Comparison of ENCODE assay signal across 17 cellular contexts in genomic region chrX:16392597-16392996, GRCh38.
DNase-seq lines count a peak whose midpoint lies in the region; ATAC-seq, FAIRE-seq and TF ChIP-seq lines count a peak whose summit lies in the region.
"Had no signal": no experiment of that assay in that cellular context is flagged by ENCODE, and none has a peak within 500 bp of the region (broad histone marks: within the 10 kb centered on the region; RNA-seq: fewer than 3 reads in every experiment).

No MANE protein-coding gene starts in this region.

- H3K18ac ChIP-seq in IMR-90 (ENCODE audit: low read depth, low read length), result no peak overlapping the region

- dilution Hi-C loops in IMR-90 (cut with HindIII; ENCODE audit: low sequenced_read_pairs, unreplicated experiment), result no loop called here

- no peak overlapping the region for H4K8ac ChIP-seq in IMR-90 (ENCODE audit: low read depth in 2 of 2, low read length in 2 of 2)

- H3F3A ChIP-seq in PC-3 (ENCODE audit: low read length, unreplicated experiment), result no peaks in the 10 kb centered on the region

- H4K91ac ChIP-seq in IMR-90 (ENCODE audit: insufficient read depth, low read depth, low read length), result no peak overlapping the region

- BruUV-seq in IMR-90 (replicated peaks; lab: Mats Ljungman, UMichigan) (no TSS peak), PC-3 (replicated peaks; lab: Mats Ljungman, UMichigan) (no TSS peak)

- POLR2A ChIA-PET in IMR-90 (lab: Charles Lee; ENCODE audit: unreplicated experiment) (no interaction called here), PC-3 (lab: Charles Lee; ENCODE audit: unreplicated experiment) (no interaction called here)

- no peak overlapping the region for H2AFZ ChIP-seq in IMR-90 (replicated peaks; ENCODE audit: low read length, poor library complexity)
- H2AFZ ChIP-seq in PC-3 (ENCODE audit: low read length), result no peak overlapping the region
- H2AFZ ChIP-seq: GM23338 had no signal

- H2BK120ac ChIP-seq in IMR-90 (ENCODE audit: low read depth, low read length), result no peak overlapping the region

- no peak overlapping the region for H4K5ac ChIP-seq in IMR-90 (ENCODE audit: low read depth, low read length)

- H2BK5ac ChIP-seq in IMR-90 (ENCODE audit: low read depth, low read length, poor library complexity, severe bottlenecking), result no peak overlapping the region

- H3K36me3 ChIP-seq in IMR-90 (ENCODE audit: control insufficient read depth, insufficient read depth, low read length) (no peaks in the 10 kb centered on the region), kidney (ENCODE audit: control insufficient read depth in 1 of 2, insufficient read depth in 2 of 2, low read length in 2 of 2) (no peaks in the 10 kb centered on the region), PC-3 (ENCODE audit: low read depth, low read length) (no peaks in the 10 kb centered on the region)
- H3K36me3 ChIP-seq: BE2C had no signal

- H3K4me2 ChIP-seq in IMR-90 (ENCODE audit: low read depth, low read length) (no peak overlapping the region), PC-3 (ENCODE audit: low read length) (no peak overlapping the region)
- H3K4me2 ChIP-seq: GM23338 had no signal

- no peak overlapping the region for H2AK5ac ChIP-seq in IMR-90 (ENCODE audit: low read depth, low read length)

- no peak overlapping the region for H3K4ac ChIP-seq in IMR-90 (ENCODE audit: low read depth, low read length)

- H3K27me3 ChIP-seq in IMR-90 (ENCODE audit: control insufficient read depth, insufficient read depth, low read length) (no peaks in the 10 kb centered on the region; the same call in 1 of the 2 replicates), PC-3 (ENCODE audit: low read length) (no peaks in the 10 kb centered on the region)
- H3K27me3 ChIP-seq: BE2C had no signal

- H4K20me1 ChIP-seq in IMR-90 (ENCODE audit: insufficient read depth, low read length), result no peaks in the 10 kb centered on the region
- no peaks in the 10 kb centered on the region for H4K20me1 ChIP-seq in PC-3 (ENCODE audit: low read length)

- no peak for TF ChIP-seq CTCF in IMR-90 (conservative IDR thresholded peaks at IDR 0.05; ENCODE audit: low read depth, low read length)
- TF ChIP-seq CTCF in kidney (IDR thresholded peaks at IDR 0.05; ENCODE audit: borderline replicate concordance, extremely low read depth, insufficient read depth), result no peak
- no peak for TF ChIP-seq CTCF in PC-3 (conservative IDR thresholded peaks at IDR 0.05; ENCODE audit: low read depth, low read length)

- FAIRE-seq in colon (lab: Jason Lieb, UNC) (peak; percentile 94), kidney (lab: Jason Lieb, UNC) (peak; percentile 97)
- FAIRE-seq: K562 had no signal

- H3K9ac ChIP-seq in IMR-90 (ENCODE audit: low read depth, low read length) (no peak overlapping the region), kidney (ENCODE audit: low read length in 2 of 2) (no peak overlapping the region), PC-3 (ENCODE audit: low read length) (no peak overlapping the region)

- no peak overlapping the region for H3K23ac ChIP-seq in IMR-90 (ENCODE audit: low read depth, low read length)

- no peak overlapping the region for H2AK9ac ChIP-seq in IMR-90 (replicated peaks; ENCODE audit: low read depth, low read length, poor library complexity)

- intact Hi-C loops in IMR-90 (cut with micrococcal nuclease), result no loop called here
- intact Hi-C loops in kidney (cut with DNase I), result no loop called here
- intact Hi-C loops in PC-3 (cut with micrococcal nuclease), result no loop called here

- H2BK20ac ChIP-seq in IMR-90 (ENCODE audit: low read depth, low read length), result no peak overlapping the region

- no peak overlapping the region for H2BK15ac ChIP-seq in IMR-90 (ENCODE audit: low read depth, low read length)

- ATAC-seq in IMR-90 (ENCODE audit: low read depth) (no peak), PC-3 (no peak)
- ATAC-seq: GM23338, K562 had no signal

- H3K4me1 ChIP-seq in IMR-90 (ENCODE audit: control insufficient read depth, insufficient read depth, low read length) (peaks cover 2% of the 10 kb centered on the region; the same call in 1 of the 2 replicates), kidney (ENCODE audit: control insufficient read depth in 1 of 2, insufficient read depth in 1 of 2, low read depth in 1 of 2, low read length in 2 of 2) (no peaks in the 10 kb centered on the region), PC-3 (ENCODE audit: insufficient read depth, low read length) (no peaks in the 10 kb centered on the region)
- H3K4me1 ChIP-seq: BE2C had no signal

- H3K79me2 ChIP-seq in PC-3 (ENCODE audit: low read length), result no peaks in the 10 kb centered on the region

- no peak overlapping the region for H3K56ac ChIP-seq in IMR-90 (ENCODE audit: extremely low read depth, insufficient read depth, low read length)

- no peaks in the 10 kb centered on the region; the same call in 1 of the 2 replicates for H3K9me3 ChIP-seq in IMR-90 (ENCODE audit: control insufficient read depth, insufficient read depth, low read length)
- no peaks in the 10 kb centered on the region for H3K9me3 ChIP-seq in kidney (ENCODE audit: control insufficient read depth in 1 of 2, low read length in 2 of 2)
- no peaks in the 10 kb centered on the region for H3K9me3 ChIP-seq in PC-3 (ENCODE audit: low read length)
- H3K9me3 ChIP-seq: BE2C had no signal

- no peak for TF ChIP-seq POLR2A in IMR-90 (IDR thresholded peaks at IDR 0.05; ENCODE audit: low read depth, low read length)

- H3K4me3 ChIP-seq in IMR-90 (ENCODE audit: insufficient read depth, low read depth, low read length), result no peak overlapping the region
- no peak overlapping the region for H3K4me3 ChIP-seq in kidney (ENCODE audit: low read length in 2 of 2)
- no peak overlapping the region for H3K4me3 ChIP-seq in PC-3 (ENCODE audit: low read length)
- H3K4me3 ChIP-seq: GM23338, K562 had no signal

- H3K27ac ChIP-seq in IMR-90 (ENCODE audit: insufficient read depth, low read length) (no peak overlapping the region), kidney (ENCODE audit: low read depth in 2 of 2, low read length in 2 of 2) (no peak overlapping the region), PC-3 (ENCODE audit: low read length) (no peak overlapping the region)
- H3K27ac ChIP-seq: HL-60 had no signal

- H3K9me2 ChIP-seq in PC-3 (replicated peaks; ENCODE audit: low read length), result no peaks in the 10 kb centered on the region

- DNase-seq in IMR-90 (no peak), kidney (no peak), NCI-H1694 (lab: John Stamatoyannopoulos, UW) (no peak), PC-3 (no peak), putamen (ENCODE audit: low spot score) (no peak)
- DNase-seq: ACHN; BE2C; C1 segment of cervical spinal cord; CD4-positive, CD25-positive, alpha-beta regulatory T cell; CD8-positive, alpha-beta memory T cell; COR-L47; GDM1; H9 had no signal

- H3K9me1 ChIP-seq in IMR-90 (ENCODE audit: insufficient read depth, low read length), result no peaks in the 10 kb centered on the region; the same call in 1 of the 2 replicates

- H3K79me1 ChIP-seq in IMR-90 (ENCODE audit: low read depth in 1 of 2, low read length in 2 of 2), result no peaks in the 10 kb centered on the region

- WGBS in IMR-90 (ENCODE audit: extremely low coverage in 2 of 2, insufficient read length in 1 of 2), 2 experiments, result no CpG with 5 or more reads among the region's 2 CpGs

- no peak overlapping the region for H3K14ac ChIP-seq in IMR-90 (replicated peaks; ENCODE audit: low read depth, low read length)

- TF ChIP-seq RAD21 in IMR-90 (IDR thresholded peaks at IDR 0.05; ENCODE audit: low read length), result no peak

- CTCF ChIA-PET in IMR-90 (lab: Yijun Ruan, JAX) (no interaction called here), PC-3 (lab: Charles Lee) (no interaction called here)

- in situ Hi-C loops in IMR-90 (cut with MboI; ENCODE audit: low sequenced_read_pairs), result no loop called here

TF ChIP-seq in IMR-90, 13 proteins besides CTCF, POLR2A, EP300 and RAD21:
- TF ChIP-seq FOS (IDR thresholded peaks at IDR 0.05; ENCODE audit: low read depth, low read length) (no peak), MXI1 (IDR thresholded peaks at IDR 0.05; ENCODE audit: borderline replicate concordance, low read depth, low read length) (no peak), SMC3 (IDR thresholded peaks at IDR 0.05; ENCODE audit: low read depth, low read length) (no peak), USF2 (IDR thresholded peaks at IDR 0.05; ENCODE audit: low read depth, low read length) (no peak), CEBPB (IDR thresholded peaks at IDR 0.05; ENCODE audit: low read depth, low read length) (0 out of 2 replicates have a peak, but pooled peaks have one; percentile 9), RFX5 (IDR thresholded peaks at IDR 0.05; ENCODE audit: low read depth, low read length) (no peak), MAFK (IDR thresholded peaks at IDR 0.05; ENCODE audit: low read depth, low read length) (no peak)
TF ChIP-seq in IMR-90: peak in this region for 1.
